ENCODE assay signal across 19 cellular contexts in genomic region chr3:183341545-183342288, GRCh38.
"Had no signal": no experiment of that assay in that cellular context is flagged by ENCODE, and none has a peak within 500 bp of the region (broad histone marks: within the 10 kb centered on the region; RNA-seq: fewer than 3 reads in every experiment).

No MANE protein-coding gene starts in this region.

- ATAC-seq: activated CD8-positive, alpha-beta memory T cell treated with anti-CD3 and anti-CD28 coated beads, Interleukin-2, amount 10 ng/mL, durations not matched to agents 7 days and 5 days; activated naive CD8-positive, alpha-beta T cell treated with anti-CD3 and anti-CD28 coated beads, Interleukin-2, amount 50 U/mL, for 24 hours; gastrocnemius medialis; left lung; mucosa of descending colon; naive thymus-derived CD4-positive, alpha-beta T cell had no signal

- DNase-seq: activated CD4-positive, alpha-beta memory T cell treated with anti-CD3 and anti-CD28 coated beads for 36 hours; activated CD4-positive, alpha-beta T cell treated with anti-CD3 and anti-CD28 coated beads for 1 hour; activated CD8-positive, alpha-beta memory T cell treated with anti-CD3 and anti-CD28 coated beads, Interleukin-2, amount 10 ng/mL, durations not matched to agents 7 days and 5 days; activated naive CD4-positive, alpha-beta T cell treated with anti-CD3 and anti-CD28 coated beads for 36 hours; activated naive CD8-positive, alpha-beta T cell treated with anti-CD3 and anti-CD28 coated beads, Interleukin-2, amount 50 U/mL, for 24 hours; activated T-cell treated with anti-CD3 and anti-CD28 coated beads, Interleukin-2, amount 50 U/mL, for 1 hour; endodermal cell; erythroblast; gastrocnemius medialis; kidney; left lung; mammary epithelial cell; mucosa of descending colon; naive thymus-derived CD4-positive, alpha-beta T cell; pancreas; sigmoid colon; spleen had no signal

- FAIRE-seq: kidney, pancreas had no signal

- H3K4me1 ChIP-seq: ascending aorta, breast epithelium, gastrocnemius medialis, left lung, pancreas, sigmoid colon had no signal

- H3K4me3 ChIP-seq: ascending aorta, breast epithelium, gastrocnemius medialis, left lung, mucosa of descending colon, pancreas, sigmoid colon, spleen had no signal

- H3K27ac ChIP-seq: ascending aorta, breast epithelium, gastrocnemius medialis, left lung, pancreas, sigmoid colon, spleen had no signal

- H3K27me3 ChIP-seq: ascending aorta, breast epithelium, gastrocnemius medialis, left lung, pancreas, sigmoid colon, spleen had no signal

- H3K36me3 ChIP-seq: ascending aorta, breast epithelium, gastrocnemius medialis, left lung, pancreas, sigmoid colon, spleen had no signal

- H3K9me3 ChIP-seq: breast epithelium, gastrocnemius medialis, left lung, mucosa of descending colon, pancreas had no signal
